ENCODE assay signal across 19 cellular contexts in the genomic region with DNA sequence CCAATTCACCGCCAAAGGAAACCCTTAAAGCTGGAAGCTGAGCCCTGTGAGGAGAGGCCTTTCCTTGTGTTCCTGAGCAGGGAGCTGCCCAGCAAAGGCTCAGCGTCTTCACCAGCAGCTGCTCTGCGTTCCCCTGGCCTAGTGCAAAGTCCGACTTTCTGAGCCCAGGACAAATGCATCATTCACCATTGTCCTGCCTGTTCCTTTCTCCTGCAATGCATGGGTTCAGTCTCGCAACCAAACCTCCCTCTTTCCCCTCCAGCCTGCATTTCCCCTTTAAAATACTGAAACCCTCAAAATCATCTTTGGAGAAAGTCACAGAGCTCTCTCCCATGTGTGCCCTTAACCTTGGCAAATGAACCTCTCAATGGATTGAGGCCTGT. TPM values are rescaled to one million over a fixed set of nuclear protein-coding genes. Genes with fewer than 3 reads are reported as not detected.
DNase-seq lines count a peak whose midpoint lies in the region; ATAC-seq and TF ChIP-seq lines count a peak whose summit lies in the region.
"Had no signal": no experiment of that assay in that cellular context is flagged by ENCODE, and none has a peak within 500 bp of the region (broad histone marks: within the 10 kb centered on the region; RNA-seq: fewer than 3 reads in every experiment).

No MANE protein-coding gene starts in this region.

- CTCF ChIA-PET in activated CD4-positive, alpha-beta memory T cell treated with anti-CD3 and anti-CD28 coated beads, Interleukin-2, amount 10 ng/mL, durations not matched to agents 7 days and 5 days (lab: Charles Lee) = no interaction called here

- H3K27me3 ChIP-seq in ectodermal cell (ENCODE audit: control insufficient read depth, insufficient read depth, low read length, poor library complexity, severe bottlenecking) = no peaks in the 10 kb centered on the region
- peaks cover 10% of the 10 kb centered on the region for H3K27me3 ChIP-seq in effector memory CD4-positive, alpha-beta T cell (replicated peaks; ENCODE audit: control insufficient read depth, insufficient read depth, low read length, poor library complexity, severe bottlenecking)
- H3K27me3 ChIP-seq: body of pancreas, MG63, uterus had no signal

- peak overlapping the region; percentile 1 for H3K27ac Mint-ChIP-seq in progenitor cell of endocrine pancreas
- H3K27ac Mint-ChIP-seq in activated CD4-positive, alpha-beta memory T cell treated with anti-CD3 and anti-CD28 coated beads, Interleukin-2, amount 10 ng/mL, durations not matched to agents 7 days and 5 days = no peak overlapping the region
- H3K27ac Mint-ChIP-seq: activated naive CD8-positive, alpha-beta T cell treated with anti-CD3 and anti-CD28 coated beads, Interleukin-2, amount 10 ng/mL, durations not matched to agents 7 days and 5 days; B cell; immature natural killer cell had no signal

- WGBS in ectodermal cell, 2 experiments = 85 to 86% methylated on average over 5 of the region's 5 CpGs

- no peaks in the 10 kb centered on the region for H3K36me3 Mint-ChIP-seq in progenitor cell of endocrine pancreas (ENCODE audit: insufficient read depth)
- no peaks in the 10 kb centered on the region for H3K36me3 Mint-ChIP-seq in activated CD4-positive, alpha-beta memory T cell treated with anti-CD3 and anti-CD28 coated beads, Interleukin-2, amount 10 ng/mL, durations not matched to agents 7 days and 5 days (ENCODE audit: low read depth)
- H3K36me3 Mint-ChIP-seq: activated naive CD8-positive, alpha-beta T cell treated with anti-CD3 and anti-CD28 coated beads, Interleukin-2, amount 10 ng/mL, durations not matched to agents 7 days and 5 days had no signal

- no peak for TF ChIP-seq CTCF in NB4 (IDR thresholded peaks at IDR 0.05; ENCODE audit: low read depth, low read length)
- no peak for TF ChIP-seq CTCF in progenitor cell of endocrine pancreas (IDR thresholded peaks at IDR 0.05; ENCODE audit: unreplicated experiment)

- no peak for ATAC-seq in HG03095 (IDR thresholded peaks at IDR 0.05; ENCODE audit: unreplicated experiment)
- ATAC-seq: body of pancreas had no signal

- no peak overlapping the region for H3K4me3 ChIP-seq in NB4 (ENCODE audit: low read depth, low read length)
- H3K4me3 ChIP-seq in ectodermal cell (ENCODE audit: insufficient read depth, low read depth, low read length) = no peak overlapping the region
- H3K4me3 ChIP-seq in effector memory CD4-positive, alpha-beta T cell (ENCODE audit: insufficient read depth, low read depth, low read length, poor library complexity, severe bottlenecking) = no peak overlapping the region
- H3K4me3 ChIP-seq: body of pancreas, MG63, uterus had no signal

- no peaks in the 10 kb centered on the region for H3K27me3 Mint-ChIP-seq in progenitor cell of endocrine pancreas
- H3K27me3 Mint-ChIP-seq in activated CD4-positive, alpha-beta memory T cell treated with anti-CD3 and anti-CD28 coated beads, Interleukin-2, amount 10 ng/mL, durations not matched to agents 7 days and 5 days = peaks cover 15% of the 10 kb centered on the region

- no peaks in the 10 kb centered on the region for H3K9me3 Mint-ChIP-seq in progenitor cell of endocrine pancreas (ENCODE audit: low read depth)
- H3K9me3 Mint-ChIP-seq in activated CD4-positive, alpha-beta memory T cell treated with anti-CD3 and anti-CD28 coated beads, Interleukin-2, amount 10 ng/mL, durations not matched to agents 7 days and 5 days = peaks cover 10% of the 10 kb centered on the region
- H3K9me3 Mint-ChIP-seq: immature natural killer cell had no signal

- H3K4me1 ChIP-seq in ectodermal cell (ENCODE audit: control insufficient read depth, insufficient read depth, low read length) = peaks cover 4% of the 10 kb centered on the region
- peaks cover 16% of the 10 kb centered on the region for H3K4me1 ChIP-seq in effector memory CD4-positive, alpha-beta T cell (ENCODE audit: control insufficient read depth, insufficient read depth, low read length, poor library complexity, severe bottlenecking)
- H3K4me1 ChIP-seq: body of pancreas, uterus had no signal

- no peak for TF ChIP-seq POLR2A in NB4 (IDR thresholded peaks at IDR 0.05; ENCODE audit: extremely low read depth, insufficient read length)

- POLR2A ChIA-PET in activated CD4-positive, alpha-beta memory T cell treated with anti-CD3 and anti-CD28 coated beads, Interleukin-2, amount 10 ng/mL, durations not matched to agents 7 days and 5 days (lab: Charles Lee) = no interaction called here

- no peaks in the 10 kb centered on the region for H3K36me3 ChIP-seq in ectodermal cell (ENCODE audit: control insufficient read depth, insufficient read depth, low read length)
- no peaks in the 10 kb centered on the region for H3K36me3 ChIP-seq in effector memory CD4-positive, alpha-beta T cell (ENCODE audit: control insufficient read depth, insufficient read depth, low read length)
- H3K36me3 ChIP-seq: MG63, uterus had no signal

- H3K4me1 Mint-ChIP-seq in progenitor cell of endocrine pancreas (ENCODE audit: low read depth) = peaks cover 10% of the 10 kb centered on the region
- H3K4me1 Mint-ChIP-seq in activated CD4-positive, alpha-beta memory T cell treated with anti-CD3 and anti-CD28 coated beads, Interleukin-2, amount 10 ng/mL, durations not matched to agents 7 days and 5 days = peaks cover 16% of the 10 kb centered on the region

- no peaks in the 10 kb centered on the region for H3K9me3 ChIP-seq in ectodermal cell (ENCODE audit: control insufficient read depth, low read length)
- no peaks in the 10 kb centered on the region for H3K9me3 ChIP-seq in effector memory CD4-positive, alpha-beta T cell (ENCODE audit: control insufficient read depth, low read length)
- H3K9me3 ChIP-seq: body of pancreas, MG63, uterus had no signal

- H3K4me3 Mint-ChIP-seq in progenitor cell of endocrine pancreas (ENCODE audit: low read depth) = no peak overlapping the region
- H3K4me3 Mint-ChIP-seq in activated CD4-positive, alpha-beta memory T cell treated with anti-CD3 and anti-CD28 coated beads, Interleukin-2, amount 10 ng/mL, durations not matched to agents 7 days and 5 days = no peak overlapping the region
- H3K4me3 Mint-ChIP-seq: activated naive CD8-positive, alpha-beta T cell treated with anti-CD3 and anti-CD28 coated beads, Interleukin-2, amount 10 ng/mL, durations not matched to agents 7 days and 5 days; B cell; immature natural killer cell had no signal

- H3K27ac ChIP-seq in ectodermal cell (ENCODE audit: insufficient read depth, low read depth, low read length, poor library complexity, severe bottlenecking) = peak overlapping the region; percentile 6
- H3K27ac ChIP-seq in effector memory CD4-positive, alpha-beta T cell (ENCODE audit: insufficient read depth, low read length, poor library complexity, severe bottlenecking) = no peak overlapping the region
- H3K27ac ChIP-seq: body of pancreas, uterus had no signal

- DNase-seq in NCI-H1417 (lab: John Stamatoyannopoulos, UW) = peak in 2 of 3 experiments; percentile 29 to 54
- no peak for DNase-seq in NCI-H1417 treated with DMSO at 0.1 percent for 48 hours (lab: John Stamatoyannopoulos, UW)
- DNase-seq in NB4 (ENCODE audit: low read depth) = peak; percentile 34
- DNase-seq in progenitor cell of endocrine pancreas (ENCODE audit: low spot score, unreplicated experiment) = no peak
- DNase-seq in effector memory CD4-positive, alpha-beta T cell = no peak
- no peak for DNase-seq in activated CD4-positive, alpha-beta memory T cell treated with anti-CD3 and anti-CD28 coated beads, Interleukin-2, amount 10 ng/mL, durations not matched to agents 7 days and 5 days
- DNase-seq: activated CD4-positive, alpha-beta T cell treated with anti-CD3 and anti-CD28 coated beads for 4 hours; activated naive CD8-positive, alpha-beta T cell treated with anti-CD3 and anti-CD28 coated beads, Interleukin-2, amount 10 ng/mL, durations not matched to agents 7 days and 5 days; immature natural killer cell; MG63; NCI-H2029; NCI-H446 treated with DMSO at 0.1 percent for 48 hours; stimulated activated CD4-positive, alpha-beta T cell treated with anti-CD3 and anti-CD28 coated beads, Interleukin-15, amount 100 ng/mL, for 24 hours; SW 1271; uterus had no signal

RNA-seq across cellular contexts. Expression of a gene that starts 12.9 kb away (rescaled TPM):
- 3.5 TPM for polyA plus RNA-seq in ectodermal cell (2013, experiment 1 of 4)
- polyA plus RNA-seq in ectodermal cell (2013, experiment 2 of 4) = 4.3 TPM
- 2.2 TPM for polyA plus RNA-seq in ectodermal cell (2013, experiment 3 of 4)
- polyA plus RNA-seq in ectodermal cell (2013, experiment 4 of 4) = 3.6 TPM
- total RNA-seq in progenitor cell of endocrine pancreas = 0.91 and 1.5 TPM in 2 replicates
- under 1 TPM; 0.63 to 0.91 TPM for total RNA-seq in activated CD4-positive, alpha-beta memory T cell treated with anti-CD3 and anti-CD28 coated beads, Interleukin-2, amount 10 ng/mL, durations not matched to agents 7 days and 5 days
- polyA plus RNA-seq: immature natural killer cell had no signal

Comparison
In these comparisons a context has a peak if more than half of its experiments do, and no peak if none do; other contexts are left out.
1. DNase-seq: peak in NCI-H1417 (2 of 3) and NB4 (single experiment); none in NCI-H1417 treated with DMSO at 0.1 percent for 48 hours (single experiment), progenitor cell of endocrine pancreas (single experiment), effector memory CD4-positive, alpha-beta T cell (0 of 3) and activated CD4-positive, alpha-beta memory T cell treated with anti-CD3 and anti-CD28 coated beads, Interleukin-2, amount 10 ng/mL, durations not matched to agents 7 days and 5 days (single experiment).